ENCODE assay signal across 2 cellular contexts in genomic region chr11:100887659-100888058, GRCh38.
TF ChIP-seq lines count a peak whose summit lies in the region.

No MANE protein-coding gene starts in this region.

TF ChIP-seq in IMR-90, 13 proteins besides CTCF, POLR2A, EP300 and RAD21:
- TF ChIP-seq RCOR1 (IDR thresholded peaks at IDR 0.05; ENCODE audit: insufficient replicate concordance, low read length) (no peak), MAZ (IDR thresholded peaks at IDR 0.05; ENCODE audit: borderline replicate concordance, low read depth, low read length) (no peak), CHD1 (IDR thresholded peaks at IDR 0.05; ENCODE audit: low read depth, low read length) (no peak), FOS (IDR thresholded peaks at IDR 0.05; ENCODE audit: low read depth, low read length) (no peak), MAFK (IDR thresholded peaks at IDR 0.05; ENCODE audit: low read depth, low read length) (no peak), SMC3 (IDR thresholded peaks at IDR 0.05; ENCODE audit: low read depth, low read length) (no peak), BHLHE40 (IDR thresholded peaks at IDR 0.05; ENCODE audit: low read depth, low read length) (no peak), NFE2L2 (IDR thresholded peaks at IDR 0.05; ENCODE audit: low read depth, low read length) (no peak), USF2 (IDR thresholded peaks at IDR 0.05; ENCODE audit: low read depth, low read length) (no peak), ELK1 (IDR thresholded peaks at IDR 0.05; ENCODE audit: borderline replicate concordance, low read depth, low read length) (no peak), RFX5 (IDR thresholded peaks at IDR 0.05; ENCODE audit: low read depth, low read length) (no peak), MXI1 (IDR thresholded peaks at IDR 0.05; ENCODE audit: borderline replicate concordance, low read depth, low read length) (no peak), CEBPB (IDR thresholded peaks at IDR 0.05; ENCODE audit: low read depth, low read length) (no peak)

TF ChIP-seq in WTC11, 78 proteins besides CTCF, POLR2A, EP300 and RAD21:
- TF ChIP-seq HMGXB4 (CRISPR knock-in tag; IDR thresholded peaks at IDR 0.05): no peak
- TF ChIP-seq ZNF121 (CRISPR knock-in tag; IDR thresholded peaks at IDR 0.05): no peak
- no peak for TF ChIP-seq ZNF532 (CRISPR knock-in tag; IDR thresholded peaks at IDR 0.05; ENCODE audit: borderline replicate concordance)
- no peak for TF ChIP-seq CREM (CRISPR knock-in tag; IDR thresholded peaks at IDR 0.05)
- no peak for TF ChIP-seq CBFB (CRISPR knock-in tag; IDR thresholded peaks at IDR 0.05; ENCODE audit: low read depth)
- no peak for TF ChIP-seq NR1H2 (CRISPR knock-in tag; IDR thresholded peaks at IDR 0.05)
- TF ChIP-seq NFATC4 (CRISPR knock-in tag; IDR thresholded peaks at IDR 0.05): no peak
- TF ChIP-seq ZNF263 (CRISPR knock-in tag; IDR thresholded peaks at IDR 0.05; ENCODE audit: low read depth): no peak
- no peak for TF ChIP-seq MYBL2 (CRISPR knock-in tag; IDR thresholded peaks at IDR 0.05)
- no peak for TF ChIP-seq FOXP4 (CRISPR knock-in tag; IDR thresholded peaks at IDR 0.05)
- TF ChIP-seq USF1 (CRISPR knock-in tag; IDR thresholded peaks at IDR 0.05): no peak
- no peak for TF ChIP-seq SP1 (CRISPR knock-in tag; conservative IDR thresholded peaks at IDR 0.05)
- TF ChIP-seq JUN (CRISPR knock-in tag; IDR thresholded peaks at IDR 0.05): no peak
- no peak for TF ChIP-seq GABPB1 (CRISPR knock-in tag; IDR thresholded peaks at IDR 0.05)
- no peak for TF ChIP-seq ZNF396 (CRISPR knock-in tag; IDR thresholded peaks at IDR 0.05; ENCODE audit: borderline replicate concordance)
- no peak for TF ChIP-seq MXD4 (CRISPR knock-in tag; IDR thresholded peaks at IDR 0.05; ENCODE audit: borderline replicate concordance)
- no peak for TF ChIP-seq ERG (CRISPR knock-in tag; IDR thresholded peaks at IDR 0.05)
- TF ChIP-seq E2F5 (CRISPR knock-in tag; IDR thresholded peaks at IDR 0.05): no peak
- TF ChIP-seq ATF3 (CRISPR knock-in tag; conservative IDR thresholded peaks at IDR 0.05): no peak
TF ChIP-seq in WTC11: peak in this region for 0.
